ENCODE assay signal across 20 cellular contexts in the genomic region with DNA sequence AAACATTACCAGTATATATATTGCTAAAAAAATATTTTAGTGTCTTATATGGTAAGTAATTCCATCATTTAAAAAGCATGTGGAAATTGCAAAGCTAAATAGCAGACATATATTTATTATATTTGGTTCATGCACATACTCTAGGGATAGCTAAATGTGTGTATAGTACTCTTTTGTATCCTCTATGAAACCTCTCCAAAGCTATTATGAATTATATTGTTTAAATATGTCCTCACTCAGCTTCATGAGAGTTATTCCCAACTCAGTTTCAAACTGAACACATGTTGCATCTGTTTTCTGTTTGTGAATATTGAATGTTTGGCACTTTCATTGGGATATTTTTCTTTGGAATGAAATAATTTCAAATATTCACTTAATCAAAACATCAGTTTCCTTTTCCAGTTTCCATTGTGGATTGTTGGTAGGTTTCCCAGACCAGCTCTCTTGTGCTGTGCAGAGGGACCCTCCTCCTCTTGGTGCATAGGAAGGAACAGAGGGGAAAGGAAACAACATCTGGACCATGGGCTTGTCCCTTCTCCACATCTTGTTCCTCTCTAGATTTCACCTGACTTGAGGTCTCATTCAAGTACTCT.
"Had no signal": no experiment of that assay in that cellular context is flagged by ENCODE, and none has a peak within 500 bp of the region (broad histone marks: within the 10 kb centered on the region; RNA-seq: fewer than 3 reads in every experiment).

No MANE protein-coding gene starts in this region.

- DNase-seq: activated B cell treated with CpG ODN at 0.5 μM for 24 hours; activated CD4-positive, alpha-beta memory T cell treated with anti-CD3 and anti-CD28 coated beads for 36 hours; activated CD4-positive, alpha-beta T cell treated with anti-CD3 and anti-CD28 coated beads for 4 hours; activated naive CD8-positive, alpha-beta T cell treated with anti-CD3 and anti-CD28 coated beads for 36 hours; activated T-cell treated with anti-CD3 and anti-CD28 coated beads for 4 hours; amygdala; endodermal cell; erythroblast; foreskin fibroblast; hippocampal formation; left cardiac atrium; midbrain; nephron progenitor cell; nucleus accumbens; stimulated activated CD4-positive, alpha-beta T cell treated with anti-CD3 and anti-CD28 coated beads, Interleukin-15, amount 100 ng/mL, for 24 hours; stimulated activated CD4-positive, alpha-beta T cell treated with anti-CD3 and anti-CD28 coated beads, Interleukin-2, amount 100 ng/mL, for 48 hours; stimulated activated naive CD8-positive, alpha-beta T cell treated with anti-CD3 and anti-CD28 coated beads, Interleukin-15, amount 100 ng/mL, for 72 hours; T-cell; transverse colon had no signal

- H3K36me3 Mint-ChIP-seq: activated CD4-positive, alpha-beta memory T cell treated with anti-CD3 and anti-CD28 coated beads for 36 hours had no signal

- H3K9me3 Mint-ChIP-seq: endodermal cell had no signal

- H3K27ac Mint-ChIP-seq: activated B cell treated with CpG ODN at 0.5 μM for 24 hours; activated CD4-positive, alpha-beta memory T cell treated with anti-CD3 and anti-CD28 coated beads for 36 hours; activated naive CD8-positive, alpha-beta T cell treated with anti-CD3 and anti-CD28 coated beads for 36 hours; endodermal cell; nephron progenitor cell; progenitor cell of endocrine pancreas; stimulated activated naive CD8-positive, alpha-beta T cell treated with anti-CD3 and anti-CD28 coated beads, Interleukin-15, amount 100 ng/mL, for 72 hours; T-cell had no signal

- H3K27me3 Mint-ChIP-seq: activated B cell treated with CpG ODN at 0.5 μM for 24 hours; activated naive CD8-positive, alpha-beta T cell treated with anti-CD3 and anti-CD28 coated beads for 36 hours; progenitor cell of endocrine pancreas had no signal

- H3K4me3 Mint-ChIP-seq: activated B cell treated with CpG ODN at 0.5 μM for 24 hours; activated CD4-positive, alpha-beta memory T cell treated with anti-CD3 and anti-CD28 coated beads for 36 hours; activated naive CD8-positive, alpha-beta T cell treated with anti-CD3 and anti-CD28 coated beads for 36 hours; endodermal cell; nephron progenitor cell; stimulated activated naive CD8-positive, alpha-beta T cell treated with anti-CD3 and anti-CD28 coated beads, Interleukin-15, amount 100 ng/mL, for 72 hours; T-cell had no signal

- ATAC-seq: stimulated activated naive CD8-positive, alpha-beta T cell treated with anti-CD3 and anti-CD28 coated beads, Interleukin-15, amount 100 ng/mL, for 72 hours; T-cell had no signal
